In genomic region chr3:36803096-36803811, GRCh38 we compare ENCODE assay signal across 40 cellular contexts. TPM values are rescaled to one million over a fixed set of nuclear protein-coding genes. Genes with fewer than 3 reads are reported as not detected.
"Had no signal": no experiment of that assay in that cellular context is flagged by ENCODE, and none has a peak within 500 bp of the region (broad histone marks: within the 10 kb centered on the region; RNA-seq: fewer than 3 reads in every experiment).

No MANE protein-coding gene starts in this region.

- H3K27me3 ChIP-seq: adrenal gland, body of pancreas, breast epithelium, Peyer's patch had no signal

- H3K27ac ChIP-seq: adrenal gland, body of pancreas, breast epithelium, Peyer's patch, RWPE1, VCaP had no signal

- ATAC-seq: activated CD8-positive, alpha-beta T cell treated with anti-CD3 and anti-CD28 coated beads for 36 hours; activated naive CD4-positive, alpha-beta T cell treated with anti-CD3 and anti-CD28 coated beads, Interleukin-2, amount 50 U/mL, for 72 hours; body of pancreas; PC-3; Right ventricle myocardium inferior; SK-N-SH treated with all-trans-retinoic acid at 6 μM for 48 hours had no signal

- H3K36me3 ChIP-seq: adrenal gland, breast epithelium, Peyer's patch had no signal

- H3K4me1 ChIP-seq: adrenal gland, body of pancreas, breast epithelium, Peyer's patch had no signal

- H3K4me3 ChIP-seq: adrenal gland, body of pancreas, breast epithelium, Peyer's patch had no signal

- H3K27ac Mint-ChIP-seq: activated B cell treated with CpG ODN at 0.5 μM for 24 hours; activated CD8-positive, alpha-beta T cell treated with anti-CD3 and anti-CD28 coated beads for 36 hours; activated naive CD4-positive, alpha-beta T cell treated with anti-CD3 and anti-CD28 coated beads for 36 hours; activated naive CD4-positive, alpha-beta T cell treated with anti-CD3 and anti-CD28 coated beads, Interleukin-2, amount 50 U/mL, for 72 hours; activated T-helper 1 cell treated with anti-CD3 and anti-CD28 coated beads, Interleukin-12 subunit alpha, Interleukin-12 subunit beta, Interleukin-2, Interleukin-4 antibody, amounts not matched to agents 30 ng/mL and 10 ng/mL and 1 ng/mL, durations not matched to agents 14 hours and 24 hours and 36 hours had no signal

- H3K4me3 Mint-ChIP-seq: activated B cell treated with CpG ODN at 0.5 μM for 24 hours; activated CD8-positive, alpha-beta T cell treated with anti-CD3 and anti-CD28 coated beads for 36 hours; activated naive CD4-positive, alpha-beta T cell treated with anti-CD3 and anti-CD28 coated beads for 36 hours; activated T-helper 1 cell treated with anti-CD3 and anti-CD28 coated beads, Interleukin-12 subunit alpha, Interleukin-12 subunit beta, Interleukin-2, Interleukin-4 antibody, amounts not matched to agents 30 ng/mL and 10 ng/mL and 1 ng/mL, durations not matched to agents 14 hours and 24 hours and 36 hours had no signal

- H3K4me1 Mint-ChIP-seq: activated B cell treated with CpG ODN at 0.5 μM for 24 hours had no signal

- FAIRE-seq: astrocyte had no signal

- DNase-seq: activated B cell treated with CpG ODN at 0.5 μM for 24 hours; activated CD4-positive, alpha-beta T cell treated with anti-CD3 and anti-CD28 coated beads for 4 hours; activated CD4-positive, CD25-positive, alpha-beta regulatory T cell treated with anti-CD3 and anti-CD28 coated beads, Interleukin-2, amount 50 U/mL, for 72 hours; activated CD8-positive, alpha-beta T cell treated with anti-CD3 and anti-CD28 coated beads for 36 hours; activated gamma-delta T cell treated with Interleukin-2 at 50 U/mL for 16 hours; activated naive CD4-positive, alpha-beta T cell treated with anti-CD3 and anti-CD28 coated beads for 36 hours; activated T-cell treated with anti-CD3 and anti-CD28 coated beads, Interleukin-2, amount 50 U/mL, for 1 hour; adrenal gland; body of pancreas; cerebellar nuclear complex; Karpas-422; KBM-7; NCI-H1105; NCI-H1436; NCI-H1694; NCI-H1930; NCI-H2081 treated with DMSO at 0.1 percent for 48 hours; NCI-H226; NCI-H446 treated with DMSO at 0.1 percent for 48 hours; NCI-H524; NCI-H69; NCI-H82; PC-3; Peyer's patch; SIG-M5; SW 1271; T-helper 1 cell; T-helper 2 cell; T-helper 9 cell had no signal

RNA-seq across cellular contexts. Expression of gene DCLK3, which starts 38.9 kb away (rescaled TPM):
- total RNA-seq: activated B cell treated with CpG ODN at 0.5 μM for 24 hours; activated CD8-positive, alpha-beta memory T cell treated with anti-CD3 and anti-CD28 coated beads for 36 hours; activated naive CD4-positive, alpha-beta T cell treated with anti-CD3 and anti-CD28 coated beads for 36 hours; activated T-helper 1 cell treated with anti-CD3 and anti-CD28 coated beads, Interleukin-12 subunit alpha, Interleukin-12 subunit beta, Interleukin-2, Interleukin-4 antibody, amounts not matched to agents 30 ng/mL and 10 ng/mL and 1 ng/mL, durations not matched to agents 14 hours and 24 hours and 36 hours; astrocyte; body of pancreas; MCF 10A; PC-3; Peyer's patch; SK-MEL-5 had no signal
